In the genomic region with DNA sequence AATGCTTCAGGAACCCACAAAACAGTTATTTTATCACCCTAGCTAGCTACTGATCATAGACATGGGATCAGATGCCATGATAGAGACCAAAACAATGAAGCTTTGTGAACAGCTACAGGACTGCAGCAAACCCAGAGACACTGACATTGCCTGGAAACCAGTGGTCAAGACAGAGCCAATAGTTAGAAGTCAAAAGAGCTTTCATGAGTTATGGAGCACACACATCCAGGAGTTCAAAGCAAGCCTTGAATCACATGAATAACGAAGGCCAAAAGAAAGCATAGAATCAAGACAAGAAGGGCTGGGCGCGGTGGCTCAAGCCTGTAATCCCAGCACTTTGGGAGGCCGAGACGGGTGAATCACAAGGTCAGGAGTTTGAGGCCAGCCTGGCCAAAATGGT, we compare ENCODE assay signal across 32 cellular contexts. TPM values are rescaled to one million over a fixed set of nuclear protein-coding genes. Genes with fewer than 3 reads are reported as not detected.
DNase-seq lines count a peak whose midpoint lies in the region; ATAC-seq and TF ChIP-seq lines count a peak whose summit lies in the region.
"Had no signal": no experiment of that assay in that cellular context is flagged by ENCODE, and none has a peak within 500 bp of the region (broad histone marks: within the 10 kb centered on the region; RNA-seq: fewer than 3 reads in every experiment).

No MANE protein-coding gene starts in this region.

- no peak for ATAC-seq in stimulated activated effector memory CD8-positive, alpha-beta T cell treated with anti-CD3 and anti-CD28 coated beads, Interleukin-12 subunit alpha, Interleukin-12 subunit beta, amount 100 ng/mL, for 72 hours
- ATAC-seq: HCT116, heart left ventricle, right cardiac atrium, T-cell had no signal

- H3K4me1 Mint-ChIP-seq in stimulated activated effector memory CD8-positive, alpha-beta T cell treated with anti-CD3 and anti-CD28 coated beads, Interleukin-12 subunit alpha, Interleukin-12 subunit beta, amount 100 ng/mL, for 72 hours = no peaks in the 10 kb centered on the region
- H3K4me1 Mint-ChIP-seq in endodermal cell = peaks cover 6% of the 10 kb centered on the region

- no peaks in the 10 kb centered on the region for H3K79me2 ChIP-seq in osteoblast (ENCODE audit: insufficient read depth, low read length)
- H3K79me2 ChIP-seq: parathyroid adenoma had no signal

- H3K36me3 Mint-ChIP-seq in stimulated activated effector memory CD8-positive, alpha-beta T cell treated with anti-CD3 and anti-CD28 coated beads, Interleukin-12 subunit alpha, Interleukin-12 subunit beta, amount 100 ng/mL, for 72 hours = no peaks in the 10 kb centered on the region
- H3K36me3 Mint-ChIP-seq in endodermal cell (ENCODE audit: low read depth) = no peaks in the 10 kb centered on the region
- H3K36me3 Mint-ChIP-seq: activated naive CD8-positive, alpha-beta T cell treated with anti-CD3 and anti-CD28 coated beads for 36 hours; IgD-negative memory B cell; T-cell had no signal

- no peak overlapping the region for H3K4me2 ChIP-seq in osteoblast (ENCODE audit: insufficient read depth, low read length)

- intact Hi-C loops in head of caudate nucleus (cut with DNase I) = loop anchor here (2.0 kb wide), 1 partner anchor 246 kb away; a partner anchor contains a TSS

- H3K36me3 ChIP-seq in SJSA1 (no peaks in the 10 kb centered on the region), osteoblast (ENCODE audit: insufficient read depth, low read length) (no peaks in the 10 kb centered on the region), endodermal cell (ENCODE audit: control insufficient read depth, insufficient read depth, low read length) (no peaks in the 10 kb centered on the region)
- H3K36me3 ChIP-seq: BE2C, colonic mucosa, heart left ventricle, tibial nerve, WERI-Rb-1 had no signal

- H3K27me3 ChIP-seq in SJSA1 (replicated peaks) (no peaks in the 10 kb centered on the region), osteoblast (ENCODE audit: insufficient read depth, low read length) (no peaks in the 10 kb centered on the region), endodermal cell (ENCODE audit: control insufficient read depth, insufficient read depth, low read length, poor library complexity, severe bottlenecking) (no peaks in the 10 kb centered on the region)
- H3K27me3 ChIP-seq: colonic mucosa, heart left ventricle, tibial nerve had no signal

- H3K27ac ChIP-seq in SJSA1 (peak overlapping the region; percentile 15), osteoblast (ENCODE audit: low read depth, low read length) (no peak overlapping the region), endodermal cell (ENCODE audit: low read depth, low read length) (no peak overlapping the region)
- H3K27ac ChIP-seq: colonic mucosa, heart left ventricle, parathyroid adenoma, WERI-Rb-1 had no signal

- 83 to 95% methylated on average over 5 of the region's 5 CpGs for WGBS in endodermal cell (ENCODE audit: insufficient coverage in 1 of 2, insufficient read length in 1 of 2), 2 experiments

- no peaks in the 10 kb centered on the region for H3K9me3 Mint-ChIP-seq in stimulated activated effector memory CD8-positive, alpha-beta T cell treated with anti-CD3 and anti-CD28 coated beads, Interleukin-12 subunit alpha, Interleukin-12 subunit beta, amount 100 ng/mL, for 72 hours
- no peaks in the 10 kb centered on the region for H3K9me3 Mint-ChIP-seq in endodermal cell
- H3K9me3 Mint-ChIP-seq: activated naive CD8-positive, alpha-beta T cell treated with anti-CD3 and anti-CD28 coated beads for 36 hours; CD8-positive, alpha-beta memory T cell; IgD-negative memory B cell; neural crest cell; T-cell had no signal

- DNase-seq in C1 segment of cervical spinal cord (lab: John Stamatoyannopoulos, UW) = peak in 8 of 14 donors; percentile 3 to 46 (median 26)
- DNase-seq in SJSA1 (ENCODE audit: low read depth in 1 of 2, low spot score in 2 of 2) = no peak
- peak in 30 of 42 donors; percentile 11 to 81 (median 53) for DNase-seq in head of caudate nucleus
- no peak for DNase-seq in osteoblast (ENCODE audit: insufficient read length, low spot score, missing footprints)
- DNase-seq in stimulated activated effector memory CD8-positive, alpha-beta T cell treated with anti-CD3 and anti-CD28 coated beads, Interleukin-12 subunit alpha, Interleukin-12 subunit beta, amount 100 ng/mL, for 72 hours (ENCODE audit: low spot score in 2 of 2) = no peak
- DNase-seq in germinal center (ENCODE audit: low spot score) = no peak
- DNase-seq in NCI-H146 (lab: John Stamatoyannopoulos, UW) = no peak
- no peak for DNase-seq in endodermal cell
- DNase-seq: activated CD4-positive, alpha-beta T cell treated with anti-CD3 and anti-CD28 coated beads, Interleukin-2, amount 10 ng/mL, durations not matched to agents 24 days and 14 days; activated naive CD8-positive, alpha-beta T cell treated with anti-CD3 and anti-CD28 coated beads for 36 hours; BE2C; CD8-positive, alpha-beta memory T cell; colonic mucosa; DMS153; effector CD8-positive, alpha-beta T cell; erythroblast; heart left ventricle; NCI-H1048; NCI-H187 treated with DMSO at 0.1 percent for 48 hours; NCI-H2171 treated with DMSO at 0.1 percent for 48 hours; NCI-H510A; right cardiac atrium; RPMI8226; stimulated activated CD4-positive, alpha-beta T cell treated with anti-CD3 and anti-CD28 coated beads, Interleukin-2, amount 100 ng/mL, for 48 hours; T-cell; WERI-Rb-1 had no signal

- H4K20me1 ChIP-seq in osteoblast (ENCODE audit: insufficient read depth, low read length) = no peaks in the 10 kb centered on the region

- H3K27ac Mint-ChIP-seq in stimulated activated effector memory CD8-positive, alpha-beta T cell treated with anti-CD3 and anti-CD28 coated beads, Interleukin-12 subunit alpha, Interleukin-12 subunit beta, amount 100 ng/mL, for 72 hours = no peak overlapping the region
- no peak overlapping the region for H3K27ac Mint-ChIP-seq in endodermal cell
- H3K27ac Mint-ChIP-seq: activated CD4-positive, alpha-beta T cell treated with anti-CD3 and anti-CD28 coated beads, Interleukin-2, amount 10 ng/mL, durations not matched to agents 24 days and 14 days; activated naive CD8-positive, alpha-beta T cell treated with anti-CD3 and anti-CD28 coated beads for 36 hours; IgD-negative memory B cell; T-cell had no signal

- H3K9me3 ChIP-seq in SJSA1 (replicated peaks) (no peaks in the 10 kb centered on the region), osteoblast (ENCODE audit: low read depth, low read length) (no peaks in the 10 kb centered on the region), endodermal cell (ENCODE audit: control insufficient read depth, low read length) (no peaks in the 10 kb centered on the region)
- H3K9me3 ChIP-seq: BE2C, colonic mucosa, heart left ventricle, tibial nerve had no signal

- no peak overlapping the region for H3K4me3 Mint-ChIP-seq in stimulated activated effector memory CD8-positive, alpha-beta T cell treated with anti-CD3 and anti-CD28 coated beads, Interleukin-12 subunit alpha, Interleukin-12 subunit beta, amount 100 ng/mL, for 72 hours
- H3K4me3 Mint-ChIP-seq in endodermal cell = no peak overlapping the region
- H3K4me3 Mint-ChIP-seq: activated CD4-positive, alpha-beta T cell treated with anti-CD3 and anti-CD28 coated beads, Interleukin-2, amount 10 ng/mL, durations not matched to agents 24 days and 14 days; activated naive CD8-positive, alpha-beta T cell treated with anti-CD3 and anti-CD28 coated beads for 36 hours; CD8-positive, alpha-beta memory T cell; neural crest cell; T-cell had no signal

- no peaks in the 10 kb centered on the region for H3K27me3 Mint-ChIP-seq in endodermal cell (ENCODE audit: insufficient read depth)
- H3K27me3 Mint-ChIP-seq: activated naive CD8-positive, alpha-beta T cell treated with anti-CD3 and anti-CD28 coated beads for 36 hours; IgD-negative memory B cell had no signal

- H3K4me1 ChIP-seq in SJSA1 (replicated peaks) (peaks cover 26% of the 10 kb centered on the region), osteoblast (ENCODE audit: insufficient read depth, low read length) (peaks cover 34% of the 10 kb centered on the region), endodermal cell (ENCODE audit: control insufficient read depth, insufficient read depth, low read length) (no peaks in the 10 kb centered on the region)
- H3K4me1 ChIP-seq: BE2C, colonic mucosa, parathyroid adenoma had no signal

- H3K9ac ChIP-seq in endodermal cell (ENCODE audit: extremely low read depth, low read length, poor library complexity, severe bottlenecking) = no peak overlapping the region
- H3K9ac ChIP-seq: parathyroid adenoma had no signal

- TF ChIP-seq CTCF in osteoblast (IDR thresholded peaks at IDR 0.05; ENCODE audit: extremely low read depth, low read depth, low read length) (no peak), endodermal cell (conservative IDR thresholded peaks at IDR 0.05) (no peak)

- H3K4me3 ChIP-seq in SJSA1 = no peak overlapping the region
- no peak overlapping the region for H3K4me3 ChIP-seq in osteoblast (ENCODE audit: insufficient read depth, low read length)
- H3K4me3 ChIP-seq in endodermal cell (ENCODE audit: low read length) = no peak overlapping the region
- H3K4me3 ChIP-seq: colonic mucosa, heart left ventricle, lung, tibial nerve had no signal

- H2AFZ ChIP-seq in osteoblast (ENCODE audit: low read length) = peak overlapping the region; percentile 34
- H2AFZ ChIP-seq: parathyroid adenoma had no signal

RNA-seq across cellular contexts. Expression of a gene that starts 34.5 kb away (rescaled TPM):
- total RNA-seq in SJSA1 (2014; rRNA removed; shearing (Covaris generic)) = 3.7 and 5.0 TPM in 2 replicates
- total RNA-seq in osteoblast (10.6 and 13.0 TPM in 2 replicates), endodermal cell (under 1 TPM; 0.82 to 0.90 TPM)
- polyA plus RNA-seq in endodermal cell (2013, experiment 1 of 2) = 0.46 TPM
- polyA plus RNA-seq in endodermal cell (2013, experiment 2 of 2) = 0.91 TPM

Comparison
In these comparisons a context has a peak if more than half of its experiments do, and no peak if none do; other contexts are left out.
1. DNase-seq: peak in C1 segment of cervical spinal cord (8 of 14) and head of caudate nucleus (30 of 42); none in SJSA1 (0 of 2), osteoblast (single experiment), stimulated activated effector memory CD8-positive, alpha-beta T cell treated with anti-CD3 and anti-CD28 coated beads, Interleukin-12 subunit alpha, Interleukin-12 subunit beta, amount 100 ng/mL, for 72 hours (0 of 2), germinal center (single experiment), NCI-H146 (single experiment) and endodermal cell (single experiment).